ENCODE assay signal across 1 cellular context in genomic region chr5:82360043-82360442, GRCh38.
TF ChIP-seq lines count a peak whose summit lies in the region.

No MANE protein-coding gene starts in this region.

TF ChIP-seq in K562, 482 proteins besides CTCF, POLR2A, EP300 and RAD21 (continued from another document):
- TF ChIP-seq, protein P1, sequence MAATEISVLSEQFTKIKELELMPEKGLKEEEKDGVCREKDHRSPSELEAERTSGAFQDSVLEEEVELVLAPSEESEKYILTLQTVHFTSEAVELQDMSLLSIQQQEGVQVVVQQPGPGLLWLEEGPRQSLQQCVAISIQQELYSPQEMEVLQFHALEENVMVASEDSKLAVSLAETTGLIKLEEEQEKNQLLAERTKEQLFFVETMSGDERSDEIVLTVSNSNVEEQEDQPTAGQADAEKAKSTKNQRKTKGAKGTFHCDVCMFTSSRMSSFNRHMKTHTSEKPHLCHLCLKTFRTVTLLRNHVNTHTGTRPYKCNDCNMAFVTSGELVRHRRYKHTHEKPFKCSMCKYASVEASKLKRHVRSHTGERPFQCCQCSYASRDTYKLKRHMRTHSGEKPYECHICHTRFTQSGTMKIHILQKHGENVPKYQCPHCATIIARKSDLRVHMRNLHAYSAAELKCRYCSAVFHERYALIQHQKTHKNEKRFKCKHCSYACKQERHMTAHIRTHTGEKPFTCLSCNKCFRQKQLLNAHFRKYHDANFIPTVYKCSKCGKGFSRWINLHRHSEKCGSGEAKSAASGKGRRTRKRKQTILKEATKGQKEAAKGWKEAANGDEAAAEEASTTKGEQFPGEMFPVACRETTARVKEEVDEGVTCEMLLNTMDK (IDR thresholded peaks at IDR 0.05; ENCODE audit: borderline replicate concordance, insufficient read depth, low read depth, low read length, poor library complexity, severe bottlenecking) = no peak
- no peak for TF ChIP-seq CHCHD3 (CRISPR knock-in tag; IDR thresholded peaks at IDR 0.05)
- TF ChIP-seq PKNOX1 (IDR thresholded peaks at IDR 0.05) = peak; percentile 34
- no peak for TF ChIP-seq CBX8 (IDR thresholded peaks at IDR 0.05; ENCODE audit: borderline replicate concordance, extremely low read depth, low read depth, low read length, poor library complexity, severe bottlenecking)
- peak; percentile 50 for TF ChIP-seq MEIS2 (IDR thresholded peaks at IDR 0.05; ENCODE audit: partially characterized antibody)
- no peak for TF ChIP-seq BRD4 (IDR thresholded peaks at IDR 0.05)
- TF ChIP-seq MTA1 (IDR thresholded peaks at IDR 0.05; ENCODE audit: borderline replicate concordance) = no peak
